ENCODE assay signal across 8 cellular contexts in the genomic region with DNA sequence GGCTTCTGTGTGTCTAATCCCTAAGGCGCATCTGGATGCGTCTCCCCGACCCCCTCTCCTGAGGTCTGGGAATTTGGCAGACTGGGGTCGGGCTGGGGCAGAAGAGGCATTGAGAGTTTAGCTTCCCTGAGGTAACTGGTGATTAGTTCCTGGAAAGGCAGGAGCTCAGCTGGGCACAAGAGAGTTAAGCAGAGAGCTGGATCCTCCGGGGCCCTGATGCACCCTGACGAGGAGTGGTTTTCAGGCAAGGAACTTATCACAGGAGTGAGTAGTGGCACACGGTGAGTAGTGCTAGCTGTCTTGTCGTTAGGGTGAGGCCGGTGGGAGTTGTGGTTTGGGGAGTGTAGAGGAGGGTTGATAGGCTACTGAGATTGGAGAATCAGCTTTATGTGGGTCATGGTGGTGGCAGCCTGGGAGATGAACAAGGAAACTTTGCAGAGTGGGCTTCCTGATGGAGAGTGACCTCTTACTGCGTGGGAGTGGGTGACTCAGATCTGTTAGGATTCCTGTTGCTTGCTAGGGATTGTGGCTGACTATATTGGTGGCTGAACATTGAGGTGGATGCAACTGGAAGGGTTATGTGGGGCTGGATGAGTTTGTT. TPM values are rescaled to one million over a fixed set of nuclear protein-coding genes. Genes with fewer than 3 reads are reported as not detected.
DNase-seq lines count a peak whose midpoint lies in the region; ATAC-seq, FAIRE-seq and TF ChIP-seq lines count a peak whose summit lies in the region.

No MANE protein-coding gene starts in this region.

- H3K27ac ChIP-seq in 22Rv1 (peak overlapping the region; percentile 71), IMR-90 (ENCODE audit: insufficient read depth, low read length) (peak overlapping the region; percentile 74), muscle layer of duodenum (ENCODE audit: low read length) (peak overlapping the region; percentile 42)

- intact Hi-C loops in IMR-90 (cut with micrococcal nuclease): loop anchor here (1.0 to 5.0 kb wide), 3 partner anchors 8 to 83 kb away; no protein-coding TSS in a partner anchor
- intact Hi-C loops in activated CD8-positive, alpha-beta T cell treated with anti-CD3 and anti-CD28 coated beads for 36 hours (cut with micrococcal nuclease): no loop called here

- H3K56ac ChIP-seq in IMR-90 (ENCODE audit: extremely low read depth, insufficient read depth, low read length): peak overlapping the region; percentile 52; the same call in 1 of the 2 replicates

- H3K27me3 Mint-ChIP-seq in activated CD8-positive, alpha-beta T cell treated with anti-CD3 and anti-CD28 coated beads for 36 hours: no peaks in the 10 kb centered on the region
- no peaks in the 10 kb centered on the region for H3K27me3 Mint-ChIP-seq in stimulated activated naive CD8-positive, alpha-beta T cell treated with anti-CD3 and anti-CD28 coated beads, Interleukin-15, Interleukin-2, amounts not matched to agents 100 ng/mL and 50 ng/mL, for 24 hours

- BruUV-seq in IMR-90 (replicated peaks; lab: Mats Ljungman, UMichigan): no TSS peak

- H4K20me1 ChIP-seq in IMR-90 (ENCODE audit: insufficient read depth, low read length): peaks cover 18% of the 10 kb centered on the region

- H2BK15ac ChIP-seq in IMR-90 (ENCODE audit: low read depth, low read length): peak overlapping the region; percentile 26; the same call in 1 of the 3 replicates

- CTCF ChIA-PET in IMR-90 (lab: Yijun Ruan, JAX): no interaction called here
- CTCF ChIA-PET in activated CD8-positive, alpha-beta T cell treated with anti-CD3 and anti-CD28 coated beads for 36 hours (lab: Charles Lee): interaction anchor here (0.8 to 4.0 kb wide), 8 partner anchors 9 to 142 kb away, joined by 3 to 29 read pairs (median 6); a partner anchor contains a TSS

- TF ChIP-seq POLR2A in GM12892 (IDR thresholded peaks at IDR 0.05; ENCODE audit: low read depth, low read length) (no peak), IMR-90 (IDR thresholded peaks at IDR 0.05; ENCODE audit: low read depth, low read length) (peak; percentile 73), erythroblast (IDR thresholded peaks at IDR 0.05; ENCODE audit: low read length) (no peak)

- peak overlapping the region; percentile 32 for H2BK120ac ChIP-seq in IMR-90 (ENCODE audit: low read depth, low read length)

- peak overlapping the region; percentile 74 for H3K4me3 Mint-ChIP-seq in activated CD8-positive, alpha-beta T cell treated with anti-CD3 and anti-CD28 coated beads for 36 hours
- H3K4me3 Mint-ChIP-seq in stimulated activated naive CD8-positive, alpha-beta T cell treated with anti-CD3 and anti-CD28 coated beads, Interleukin-15, Interleukin-2, amounts not matched to agents 100 ng/mL and 50 ng/mL, for 24 hours: peak overlapping the region; percentile 89

- H3K9me1 ChIP-seq in IMR-90 (ENCODE audit: insufficient read depth, low read length): peaks cover 5% of the 10 kb centered on the region

- POLR2A ChIA-PET in IMR-90 (lab: Charles Lee; ENCODE audit: unreplicated experiment): interaction anchor here (0.9 kb wide), 1 partner anchor 39 kb away, joined by 10 read pairs; a partner anchor contains a TSS
- POLR2A ChIA-PET in activated CD8-positive, alpha-beta T cell treated with anti-CD3 and anti-CD28 coated beads for 36 hours (lab: Charles Lee): interaction anchor here (0.7 to 3.9 kb wide), 8 partner anchors 7 to 125 kb away, joined by 3 to 32 read pairs (median 4); a partner anchor contains a TSS

- H3K36me3 ChIP-seq in IMR-90 (ENCODE audit: control insufficient read depth, insufficient read depth, low read length): peaks cover 5% of the 10 kb centered on the region; the same call in 1 of the 2 replicates
- H3K36me3 ChIP-seq in muscle layer of duodenum (ENCODE audit: control insufficient read depth in 1 of 2, insufficient read depth in 2 of 2, low read length in 2 of 2): peaks cover 3% of the 10 kb centered on the region in 2 donors

- WGBS in IMR-90 (ENCODE audit: extremely low coverage in 2 of 2, insufficient read length in 1 of 2), 2 experiments: 0% methylated on average over 3 of the region's 10 CpGs; no CpG with 5 or more reads in 1 of the 2 experiments

- H2AK9ac ChIP-seq in IMR-90 (replicated peaks; ENCODE audit: low read depth, low read length, poor library complexity): peak overlapping the region; percentile 68

- H3K9me3 ChIP-seq in IMR-90 (ENCODE audit: control insufficient read depth, insufficient read depth, low read length) (no peaks in the 10 kb centered on the region), muscle layer of duodenum (ENCODE audit: control insufficient read depth in 1 of 2, low read length in 2 of 2) (no peaks in the 10 kb centered on the region)

- peak; percentile 31 for DNase-seq in GM12892 (ENCODE audit: insufficient read length)
- peak; percentile 85 for DNase-seq in IMR-90
- peak; percentile 78 for DNase-seq in activated CD8-positive, alpha-beta T cell treated with anti-CD3 and anti-CD28 coated beads for 36 hours
- DNase-seq in erythroblast (lab: John Stamatoyannopoulos, UW): peak; percentile 68 to 77

- ATAC-seq in IMR-90 (ENCODE audit: low read depth): peak; percentile 46
- ATAC-seq in activated CD8-positive, alpha-beta T cell treated with anti-CD3 and anti-CD28 coated beads for 36 hours: peak; percentile 62
- no peak for ATAC-seq in GM21423 (IDR thresholded peaks at IDR 0.05; ENCODE audit: unreplicated experiment)

- peak overlapping the region; percentile 75 for H3K9ac ChIP-seq in IMR-90 (ENCODE audit: low read depth, low read length)

- TF ChIP-seq RAD21 in IMR-90 (IDR thresholded peaks at IDR 0.05; ENCODE audit: low read length): no peak

- H4K91ac ChIP-seq in IMR-90 (ENCODE audit: insufficient read depth, low read depth, low read length): peak overlapping the region; percentile 1; the same call in 1 of the 2 replicates

- FAIRE-seq in GM12892 (lab: Jason Lieb, UNC): peak; percentile 82

- 0 out of 2 replicates have a peak overlapping the region, but pooled peaks have one; percentile 26 for H4K5ac ChIP-seq in IMR-90 (ENCODE audit: low read depth, low read length)

- H3K4me1 Mint-ChIP-seq in activated CD8-positive, alpha-beta T cell treated with anti-CD3 and anti-CD28 coated beads for 36 hours (ENCODE audit: low read depth): peaks cover 25% of the 10 kb centered on the region
- H3K4me1 Mint-ChIP-seq in stimulated activated naive CD8-positive, alpha-beta T cell treated with anti-CD3 and anti-CD28 coated beads, Interleukin-15, Interleukin-2, amounts not matched to agents 100 ng/mL and 50 ng/mL, for 24 hours (ENCODE audit: low read depth): peaks cover 37% of the 10 kb centered on the region

- H3K4me3 ChIP-seq in IMR-90 (ENCODE audit: insufficient read depth, low read depth, low read length): peak overlapping the region; percentile 63
- peak overlapping the region; percentile 49 to 96 for H3K4me3 ChIP-seq in muscle layer of duodenum (ENCODE audit: low read depth in 1 of 2, low read length in 2 of 2)

- peak overlapping the region; percentile 81 for H3K23ac ChIP-seq in IMR-90 (ENCODE audit: low read depth, low read length)

- H4K8ac ChIP-seq in IMR-90 (ENCODE audit: low read depth in 2 of 2, low read length in 2 of 2): peak overlapping the region; percentile 3 to 46; a peak in 2 of 4 replicates

- in situ Hi-C loops in IMR-90 (cut with MboI; ENCODE audit: low sequenced_read_pairs): no loop called here

- peak overlapping the region; percentile 55; the same call in 1 of the 2 replicates for H2AK5ac ChIP-seq in IMR-90 (ENCODE audit: low read depth, low read length)

- peak overlapping the region; percentile 58 for H3K14ac ChIP-seq in IMR-90 (replicated peaks; ENCODE audit: low read depth, low read length)

- H3K27ac Mint-ChIP-seq in activated CD8-positive, alpha-beta T cell treated with anti-CD3 and anti-CD28 coated beads for 36 hours: peak overlapping the region; percentile 81
- H3K27ac Mint-ChIP-seq in stimulated activated naive CD8-positive, alpha-beta T cell treated with anti-CD3 and anti-CD28 coated beads, Interleukin-15, Interleukin-2, amounts not matched to agents 100 ng/mL and 50 ng/mL, for 24 hours: peak overlapping the region; percentile 96

- peak overlapping the region; percentile 44 for H3K4ac ChIP-seq in IMR-90 (ENCODE audit: low read depth, low read length)

- H3K9me3 Mint-ChIP-seq in activated CD8-positive, alpha-beta T cell treated with anti-CD3 and anti-CD28 coated beads for 36 hours: no peaks in the 10 kb centered on the region
- no peaks in the 10 kb centered on the region for H3K9me3 Mint-ChIP-seq in stimulated activated naive CD8-positive, alpha-beta T cell treated with anti-CD3 and anti-CD28 coated beads, Interleukin-15, Interleukin-2, amounts not matched to agents 100 ng/mL and 50 ng/mL, for 24 hours

- TF ChIP-seq CTCF in 22Rv1 (IDR thresholded peaks at IDR 0.05) (no peak), IMR-90 (conservative IDR thresholded peaks at IDR 0.05; ENCODE audit: low read depth, low read length) (no peak)
- no peak for TF ChIP-seq CTCF in activated CD8-positive, alpha-beta T cell treated with anti-CD3 and anti-CD28 coated beads for 36 hours (IDR thresholded peaks at IDR 0.05)

- H3K18ac ChIP-seq in IMR-90 (ENCODE audit: low read depth, low read length): peak overlapping the region; percentile 16; the same call in 1 of the 2 replicates

- dilution Hi-C loops in IMR-90 (cut with HindIII; ENCODE audit: low sequenced_read_pairs, unreplicated experiment): no loop called here

- H3K27me3 ChIP-seq in IMR-90 (ENCODE audit: control insufficient read depth, insufficient read depth, low read length): no peaks in the 10 kb centered on the region
- H3K27me3 ChIP-seq in muscle layer of duodenum (ENCODE audit: low read depth, low read length): no peaks in the 10 kb centered on the region

- peaks cover 1% of the 10 kb centered on the region for H3K36me3 Mint-ChIP-seq in activated CD8-positive, alpha-beta T cell treated with anti-CD3 and anti-CD28 coated beads for 36 hours (ENCODE audit: low read depth)
- H3K36me3 Mint-ChIP-seq in stimulated activated naive CD8-positive, alpha-beta T cell treated with anti-CD3 and anti-CD28 coated beads, Interleukin-15, Interleukin-2, amounts not matched to agents 100 ng/mL and 50 ng/mL, for 24 hours (ENCODE audit: low read depth): peaks cover 15% of the 10 kb centered on the region

- peak overlapping the region; percentile 77 for H2BK5ac ChIP-seq in IMR-90 (ENCODE audit: low read depth, low read length, poor library complexity, severe bottlenecking)

- H3K4me1 ChIP-seq in IMR-90 (ENCODE audit: control insufficient read depth, insufficient read depth, low read length) (peaks cover 6% of the 10 kb centered on the region; the same call in 1 of the 2 replicates), muscle layer of duodenum (ENCODE audit: control insufficient read depth in 1 of 2, insufficient read depth in 2 of 2, low read length in 2 of 2) (peaks cover 17 to 18% of the 10 kb centered on the region in 2 donors)

- no peak overlapping the region for H2BK20ac ChIP-seq in IMR-90 (ENCODE audit: low read depth, low read length)

- H2AFZ ChIP-seq in IMR-90 (replicated peaks; ENCODE audit: low read length, poor library complexity): peak overlapping the region; percentile 98

- H3K79me1 ChIP-seq in IMR-90 (ENCODE audit: low read depth in 1 of 2, low read length in 2 of 2): peaks cover 15 to 37% of the 10 kb centered on the region in 2 experiments

- H3K4me2 ChIP-seq in IMR-90 (ENCODE audit: low read depth, low read length): peak overlapping the region; percentile 92

RNA-seq across cellular contexts. Expression of a gene that starts 0.9 kb away (rescaled TPM):
- 9.3 TPM for polyA plus RNA-seq in GM12892 (2012; ENCODE audit: missing spikeins)
- total RNA-seq in IMR-90 (2012; rRNA removed): 22.2 and 24.2 TPM in 2 replicates
- polyA plus RNA-seq in IMR-90 (2012; rRNA removed): 6.8 and 6.9 TPM in 2 replicates
- 1.9 and 2.4 TPM in 2 replicates for polyA plus RNA-seq in IMR-90 (2012; cell fraction: cytosol; rRNA removed)
- polyA plus RNA-seq in IMR-90 (2012; cell fraction: nucleus; rRNA removed; ENCODE audit: low replicate concordance): 12.7 and 19.6 TPM in 2 replicates
- 10 to 100 TPM; 24.1 to 24.6 TPM for total RNA-seq in activated CD8-positive, alpha-beta T cell treated with anti-CD3 and anti-CD28 coated beads for 36 hours

RNA-seq across cellular contexts. Expression of a gene that starts 39.6 kb away (rescaled TPM):
- 15.3 TPM for polyA plus RNA-seq in GM12892 (2012; ENCODE audit: missing spikeins)
- 18.1 and 18.6 TPM in 2 replicates for total RNA-seq in IMR-90 (2012; rRNA removed)
- 6.2 and 7.7 TPM in 2 replicates for polyA plus RNA-seq in IMR-90 (2012; rRNA removed)
- 2.7 and 4.1 TPM in 2 replicates for polyA plus RNA-seq in IMR-90 (2012; cell fraction: cytosol; rRNA removed)
- 5.3 and 15.5 TPM in 2 replicates for polyA plus RNA-seq in IMR-90 (2012; cell fraction: nucleus; rRNA removed; ENCODE audit: low replicate concordance)
- total RNA-seq in activated CD8-positive, alpha-beta T cell treated with anti-CD3 and anti-CD28 coated beads for 36 hours: 10 to 100 TPM; 39.5 to 39.9 TPM

Comparison
In these comparisons a context has a peak if more than half of its experiments do, and no peak if none do; other contexts are left out.
1. DNase-seq: peak in every context shown above with its lines; median percentile 85 in IMR-90; 78 in activated CD8-positive, alpha-beta T cell treated with anti-CD3 and anti-CD28 coated beads for 36 hours; 72 in erythroblast; 31 in GM12892.